In the genomic region with DNA sequence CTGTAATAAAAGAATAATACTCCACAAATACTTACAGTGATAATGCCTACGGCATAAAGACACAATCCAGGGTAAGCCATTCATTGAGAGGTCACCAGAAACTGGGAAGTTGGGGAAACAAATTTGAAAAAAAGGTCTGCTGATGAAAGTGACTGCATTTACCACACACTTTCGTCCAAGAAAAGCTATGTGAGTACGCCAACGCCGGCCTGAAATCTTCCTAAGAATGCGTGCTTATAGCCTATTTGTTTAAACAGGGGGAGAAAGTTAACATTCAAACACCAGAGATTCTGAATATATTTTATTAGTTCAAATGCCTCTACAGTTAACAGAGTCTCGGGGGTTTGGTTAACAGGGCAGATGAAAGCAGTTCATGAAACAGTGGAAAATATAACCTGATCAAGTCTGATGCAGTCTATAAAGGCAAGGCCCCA, we compare ENCODE assay signal across 8 cellular contexts. TPM values are rescaled to one million over a fixed set of nuclear protein-coding genes. Genes with fewer than 3 reads are reported as not detected.
A peak's percentile ranks its signal among the peaks of the same experiment; 100 is the strongest.
DNase-seq lines count a peak whose midpoint lies in the region; ATAC-seq, FAIRE-seq and TF ChIP-seq lines count a peak whose summit lies in the region.

No MANE protein-coding gene starts in this region.

- H3K4me1 ChIP-seq in HUES48 (ENCODE audit: control insufficient read depth, insufficient read depth, low read length) (no peaks in the 10 kb centered on the region), subcutaneous abdominal adipose tissue (ENCODE audit: control insufficient read depth in 5 of 5, insufficient read depth in 5 of 5, low read length in 5 of 5) (peaks cover 0 to 28% (median 24%) of the 10 kb centered on the region in 5 donors)

- peak overlapping the region; percentile 92 for H3K27ac ChIP-seq in HUES48 (ENCODE audit: low read depth, low read length)
- peak overlapping the region; percentile 87 for H3K27ac ChIP-seq in brain microvascular endothelial cell
- H3K27ac ChIP-seq in subcutaneous abdominal adipose tissue (ENCODE audit: low read depth, low read length): peak overlapping the region; percentile 95

- intact Hi-C loops in left colon (cut with DNase I, micrococcal nuclease): no loop called here
- intact Hi-C loops in posterior vena cava (cut with DNase I): loop anchor here (1.0 to 10.0 kb wide), 2 partner anchors 14 to 268 kb away; no protein-coding TSS in a partner anchor

- H3K9ac ChIP-seq in HUES48 (ENCODE audit: low read depth, low read length) (peak overlapping the region; percentile 94), subcutaneous abdominal adipose tissue (ENCODE audit: low read length in 5 of 5) (peak overlapping the region; percentile 94 to 99 (median 99))

- FAIRE-seq in GM12891 (lab: Jason Lieb, UNC): no peak

- TF ChIP-seq POLR2A in GM12891 (IDR thresholded peaks at IDR 0.05; ENCODE audit: low read depth, low read length): no peak

- peak; percentile 21 for ATAC-seq in left colon

- in situ Hi-C loops in G401 (cut with HindIII; ENCODE audit: low sequenced_read_pairs): no loop called here
- in situ Hi-C loops in brain microvascular endothelial cell (cut with HindIII; ENCODE audit: low pct_ligation_motif_present, low sequenced_read_pairs): no loop called here

- H3K36me3 ChIP-seq in HUES48 (ENCODE audit: control insufficient read depth, insufficient read depth, low read length): peaks cover 33% of the 10 kb centered on the region
- H3K36me3 ChIP-seq in brain microvascular endothelial cell (replicated peaks): peaks cover 21% of the 10 kb centered on the region
- H3K36me3 ChIP-seq in subcutaneous abdominal adipose tissue (ENCODE audit: control insufficient read depth in 5 of 5, insufficient read depth in 5 of 5, low read length in 5 of 5): peaks cover 15 to 28% (median 21%) of the 10 kb centered on the region in 5 donors

- H3K27me3 ChIP-seq in HUES48 (ENCODE audit: control insufficient read depth, insufficient read depth, low read length) (no peaks in the 10 kb centered on the region), brain microvascular endothelial cell (replicated peaks) (no peaks in the 10 kb centered on the region), subcutaneous abdominal adipose tissue (ENCODE audit: control insufficient read depth in 5 of 5, insufficient read depth in 4 of 5, low read length in 5 of 5) (no peaks in the 10 kb centered on the region)

- peak overlapping the region; percentile 95 for H3K4me3 ChIP-seq in HUES48 (ENCODE audit: low read depth, low read length)
- peak overlapping the region; percentile 94 for H3K4me3 ChIP-seq in brain microvascular endothelial cell (ENCODE audit: low read depth, low read length)
- H3K4me3 ChIP-seq in subcutaneous abdominal adipose tissue (ENCODE audit: low read depth in 1 of 5, low read length in 5 of 5): peak overlapping the region; percentile 80 to 97 (median 90)

- H3K9me3 ChIP-seq in HUES48 (ENCODE audit: control insufficient read depth, insufficient read depth, low read length) (no peaks in the 10 kb centered on the region), subcutaneous abdominal adipose tissue (ENCODE audit: control insufficient read depth in 5 of 5, low read length in 5 of 5) (no peaks in the 10 kb centered on the region)

- DNase-seq in G401 (ENCODE audit: low spot score): peak; percentile 71
- peak; percentile 19 for DNase-seq in brain microvascular endothelial cell
- DNase-seq in left colon: peak in 1 of 2 donors; percentile 23
- no peak for DNase-seq in GM12891 (ENCODE audit: insufficient read length, low spot score)
- DNase-seq in NCI-H526 (lab: John Stamatoyannopoulos, UW): no peak
- no peak for DNase-seq in posterior vena cava (ENCODE audit: low spot score)

- TF ChIP-seq CTCF in brain microvascular endothelial cell (IDR thresholded peaks at IDR 0.05; ENCODE audit: low read depth, low read length, missing control alignments): no peak

TF ChIP-seq in GM12891, 5 proteins besides CTCF, POLR2A, EP300 and RAD21:
- no peak for TF ChIP-seq TAF1 (IDR thresholded peaks at IDR 0.05; ENCODE audit: low read depth, low read length)
- TF ChIP-seq POU2F2 (IDR thresholded peaks at IDR 0.05; ENCODE audit: low read depth, low read length): no peak
- TF ChIP-seq SPI1 (IDR thresholded peaks at IDR 0.05; ENCODE audit: low read depth, low read length): no peak
- TF ChIP-seq PAX5 (IDR thresholded peaks at IDR 0.05; ENCODE audit: insufficient read depth, low read length, severe bottlenecking): no peak
- TF ChIP-seq POLR2AphosphoS5 (IDR thresholded peaks at IDR 0.05; ENCODE audit: low read depth, low read length): no peak

RNA-seq across cellular contexts. Expression of a gene that starts 0.7 kb away (rescaled TPM):
- total RNA-seq in G401 (2014; rRNA removed; shearing (Covaris generic)): 33.8 and 37.0 TPM in 2 replicates
- total RNA-seq in left colon (10 to 100 TPM; 11.9 to 17.2 TPM), posterior vena cava (10 to 100 TPM; 16.8 to 20.8 TPM)
- polyA plus RNA-seq in GM12891 (2012; ENCODE audit: low read depth, missing spikeins): 27.2 TPM

RNA-seq across cellular contexts. Expression of a gene that starts 21.8 kb away (rescaled TPM):
- total RNA-seq in G401 (2014; rRNA removed; shearing (Covaris generic)): not detected in 2 replicates
- total RNA-seq in left colon (not detected), posterior vena cava (not detected)
- polyA plus RNA-seq in GM12891 (2012; ENCODE audit: low read depth, missing spikeins): not detected

Comparison
In these comparisons a context has a peak if more than half of its experiments do, and no peak if none do; other contexts are left out.
1. DNase-seq: peak in G401 (single experiment) and brain microvascular endothelial cell (single experiment); none in GM12891 (single experiment), NCI-H526 (0 of 2) and posterior vena cava (single experiment).
2. intact Hi-C loops: an anchor here in posterior vena cava (1.0 to 10.0 kb wide); none called in left colon.
3. Peak in every context shown above with its lines, with median percentiles within 50 percentile points of each other: H3K27ac ChIP-seq and H3K4me3 ChIP-seq.